ENCODE assay signal across 8 cellular contexts in the genomic region with DNA sequence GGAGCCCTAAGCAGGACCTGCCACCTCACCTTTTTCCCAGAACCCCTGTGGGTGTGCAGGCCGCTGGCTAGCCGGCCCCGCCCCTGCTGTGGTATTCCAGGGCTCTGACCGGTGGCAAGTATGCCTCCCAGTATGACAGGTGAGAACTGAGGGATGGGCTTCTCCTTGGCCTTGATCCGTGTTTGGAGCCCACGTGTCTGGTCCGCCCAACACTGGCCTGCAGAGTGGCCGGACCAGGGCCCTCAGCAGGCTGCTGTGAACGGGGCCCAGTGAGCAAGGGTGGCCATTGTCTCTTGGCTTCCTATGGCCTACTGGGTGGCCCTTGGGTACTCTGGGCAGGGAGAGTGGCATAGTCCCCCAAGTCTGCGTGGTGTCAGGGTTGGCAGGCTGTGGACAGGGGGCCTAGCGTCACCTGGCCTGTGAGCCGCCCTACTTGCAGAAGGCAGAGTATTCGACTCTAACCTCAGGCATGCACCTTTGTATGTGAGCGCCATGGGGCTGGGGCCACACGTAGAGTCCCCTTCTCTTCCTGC. TPM values are rescaled to one million over a fixed set of nuclear protein-coding genes. Genes with fewer than 3 reads are reported as not detected.
DNase-seq lines count a peak whose midpoint lies in the region; ATAC-seq and TF ChIP-seq lines count a peak whose summit lies in the region.
"Had no signal": no experiment of that assay in that cellular context is flagged by ENCODE, and none has a peak within 500 bp of the region (broad histone marks: within the 10 kb centered on the region; RNA-seq: fewer than 3 reads in every experiment).

No MANE protein-coding gene starts in this region.

- WGBS in smooth muscle cell (ENCODE audit: low lambda C conversion rate) = 93% methylated on average over 15 of the region's 15 CpGs

- H3K27ac ChIP-seq in WERI-Rb-1 = no peak overlapping the region
- no peak overlapping the region for H3K27ac ChIP-seq in smooth muscle cell (ENCODE audit: low read depth)

- peak overlapping the region; percentile 87 for H3K4me2 ChIP-seq in smooth muscle cell

- DNase-seq in GM12865 (ENCODE audit: low read depth) = no peak
- peak; percentile 6 for DNase-seq in WERI-Rb-1
- DNase-seq in Right ventricle myocardium superior = peak; percentile 33
- DNase-seq in smooth muscle cell (lab: John Stamatoyannopoulos, UW; ENCODE audit: unreplicated experiment) = no peak
- no peak for DNase-seq in T-helper 9 cell
- DNase-seq in NCI-H1694 (lab: John Stamatoyannopoulos, UW) = no peak
- DNase-seq: HCEC 1CT had no signal

- TF ChIP-seq CTCF in GM12865 (IDR thresholded peaks at IDR 0.05; ENCODE audit: insufficient read depth, low read depth, low read length, missing control alignments) (no peak), WERI-Rb-1 (IDR thresholded peaks at IDR 0.05; ENCODE audit: low read depth, low read length) (no peak), smooth muscle cell (IDR thresholded peaks at IDR 0.05; ENCODE audit: borderline replicate concordance, insufficient read depth, poor library complexity, severe bottlenecking) (no peak)

- H3K27me3 ChIP-seq in WERI-Rb-1 (ENCODE audit: insufficient read depth, low read depth, severe bottlenecking) (no peaks in the 10 kb centered on the region), smooth muscle cell (ENCODE audit: low read depth) (no peaks in the 10 kb centered on the region)

- ATAC-seq in Right ventricle myocardium superior (ENCODE audit: poor library complexity) (no peak), GM18511 (IDR thresholded peaks at IDR 0.05; ENCODE audit: unreplicated experiment) (no peak)

- H3K36me3 ChIP-seq in WERI-Rb-1 (no peaks in the 10 kb centered on the region), smooth muscle cell (ENCODE audit: low read depth) (no peaks in the 10 kb centered on the region)

- H3K4me1 ChIP-seq in smooth muscle cell (ENCODE audit: low read depth) = peaks cover 11% of the 10 kb centered on the region

- H3K79me2 ChIP-seq in smooth muscle cell (ENCODE audit: low read depth) = no peaks in the 10 kb centered on the region

- peaks cover 8% of the 10 kb centered on the region for H4K20me1 ChIP-seq in smooth muscle cell (ENCODE audit: low read depth)

- intact Hi-C loops in Right ventricle myocardium superior (cut with DNase I) = no loop called here

- H3K9ac ChIP-seq in smooth muscle cell (ENCODE audit: low read depth) = no peak overlapping the region

- H3K4me3 ChIP-seq in GM12865 (ENCODE audit: low read depth, low read length) = peak overlapping the region; percentile 74
- H3K4me3 ChIP-seq in WERI-Rb-1 (ENCODE audit: low read depth, low read length) = no peak overlapping the region
- H3K4me3 ChIP-seq in smooth muscle cell = no peak overlapping the region

- H3K9me3 ChIP-seq in WERI-Rb-1 (ENCODE audit: severe bottlenecking) (no peaks in the 10 kb centered on the region), smooth muscle cell (replicated peaks; ENCODE audit: low read depth) (no peaks in the 10 kb centered on the region)

- peaks cover 9% of the 10 kb centered on the region for H3F3A ChIP-seq in smooth muscle cell (ENCODE audit: low read depth)

- no peak overlapping the region for H2AFZ ChIP-seq in smooth muscle cell (ENCODE audit: low read depth)

RNA-seq across cellular contexts. Expression of gene RNPEPL1, which starts 1.8 kb away (rescaled TPM):
- total RNA-seq in Right ventricle myocardium superior (89.5 TPM), smooth muscle cell (13.5 and 15.3 TPM in 2 replicates)
- polyA plus RNA-seq in smooth muscle cell = 40.9 and 48.3 TPM in 2 replicates

RNA-seq across cellular contexts. Expression of gene DUSP28, which starts 9.9 kb away (rescaled TPM):
- total RNA-seq in Right ventricle myocardium superior (11.5 TPM), smooth muscle cell (2.2 and 2.9 TPM in 2 replicates)
- 6.4 and 6.5 TPM in 2 replicates for polyA plus RNA-seq in smooth muscle cell

RNA-seq across cellular contexts. Expression of gene ANKMY1, which starts 12.3 kb away (rescaled TPM):
- total RNA-seq in Right ventricle myocardium superior = 5.6 TPM
- 3.4 and 8.7 TPM in 2 replicates for total RNA-seq in smooth muscle cell
- 5.6 and 6.4 TPM in 2 replicates for polyA plus RNA-seq in smooth muscle cell

RNA-seq across cellular contexts. Expression of gene CAPN10, which starts 16.5 kb away (rescaled TPM):
- total RNA-seq in Right ventricle myocardium superior = 49.7 TPM
- total RNA-seq in smooth muscle cell = 6.6 and 6.9 TPM in 2 replicates
- polyA plus RNA-seq in smooth muscle cell = 17.0 and 23.6 TPM in 2 replicates

RNA-seq across cellular contexts. Expression of gene GPR35, which starts 55.2 kb away (rescaled TPM):
- total RNA-seq in Right ventricle myocardium superior (2.0 TPM), smooth muscle cell (1.2 and 1.3 TPM in 2 replicates)
- polyA plus RNA-seq in smooth muscle cell = 1.4 and 2.1 TPM in 2 replicates

Comparison
In these comparisons a context has a peak if more than half of its experiments do, and no peak if none do; other contexts are left out.
1. DNase-seq: peak in WERI-Rb-1 (single experiment) and Right ventricle myocardium superior (single experiment); none in GM12865 (single experiment), smooth muscle cell (single experiment), T-helper 9 cell (single experiment) and NCI-H1694 (single experiment).